In the genomic region with DNA sequence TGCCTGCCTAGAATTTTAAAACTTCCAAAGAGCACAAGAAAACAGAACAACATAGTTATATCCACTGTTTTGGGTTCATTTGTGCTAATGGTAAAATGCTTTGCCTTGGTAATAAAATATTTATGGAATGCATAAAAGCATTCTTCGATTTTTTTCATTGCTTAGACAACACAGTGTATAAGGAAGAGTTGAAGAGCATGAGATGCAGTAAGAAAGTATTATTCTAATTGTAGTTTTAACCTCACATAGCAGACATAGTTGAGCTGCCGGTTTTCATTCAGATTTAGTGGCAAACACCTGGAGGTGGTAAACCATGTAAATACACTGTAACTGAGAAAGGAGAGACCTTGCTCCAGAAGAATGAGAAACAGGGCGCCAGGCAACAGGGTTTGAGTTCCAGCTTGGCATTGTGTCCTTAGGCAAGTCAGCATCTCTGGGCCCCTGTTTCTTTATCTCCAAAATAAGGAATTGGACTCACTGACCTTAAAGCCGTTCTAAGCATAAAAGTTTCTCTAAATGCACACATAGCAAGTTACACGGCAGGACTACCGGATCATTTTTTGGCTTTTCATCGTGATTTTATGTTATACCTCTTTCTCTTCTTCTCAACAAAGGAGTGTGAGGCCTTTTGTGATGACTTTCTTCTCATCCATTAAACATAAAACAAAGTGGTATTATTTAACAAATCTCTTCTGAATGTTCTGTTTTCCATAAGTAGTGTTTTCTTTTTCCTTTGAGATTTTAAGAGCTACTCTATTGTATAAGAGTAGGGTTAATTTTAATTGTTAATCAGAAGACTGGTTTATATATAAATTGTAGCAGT, we compare ENCODE assay signal across 9 cellular contexts. TPM values are rescaled to one million over a fixed set of nuclear protein-coding genes. Genes with fewer than 3 reads are reported as not detected.
DNase-seq lines count a peak whose midpoint lies in the region; ATAC-seq and TF ChIP-seq lines count a peak whose summit lies in the region.
"Had no signal": no experiment of that assay in that cellular context is flagged by ENCODE, and none has a peak within 500 bp of the region (broad histone marks: within the 10 kb centered on the region; RNA-seq: fewer than 3 reads in every experiment).

No MANE protein-coding gene starts in this region.

- H3K27ac Mint-ChIP-seq in CD4-positive, alpha-beta memory T cell = peak overlapping the region in 5 of 7 donors; percentile 62 to 91 (median 82)
- H3K27ac Mint-ChIP-seq in effector memory CD8-positive, alpha-beta T cell = peak overlapping the region; percentile 60 to 88
- H3K27ac Mint-ChIP-seq in nephron = peak overlapping the region; percentile 20 to 77 (median 55)

- CTCF ChIA-PET in CD4-positive, alpha-beta memory T cell (lab: Charles Lee; ENCODE audit: partially characterized antibody) = interaction anchor here (1.2 to 3.3 kb wide), 3 partner anchors 9 to 262 kb away, joined by 3 to 27 read pairs (median 4); partner anchors contain the start of gene WDPCP

- H3K36me3 Mint-ChIP-seq in CD4-positive, alpha-beta memory T cell = peaks cover 9 to 13% of the 10 kb centered on the region in 2 donors
- H3K36me3 Mint-ChIP-seq in effector memory CD8-positive, alpha-beta T cell (ENCODE audit: insufficient read depth) = peaks cover 5% of the 10 kb centered on the region
- peaks cover 9% of the 10 kb centered on the region for H3K36me3 Mint-ChIP-seq in nephron (ENCODE audit: low read depth)

- no peak for TF ChIP-seq CTCF in nephron (IDR thresholded peaks at IDR 0.05; ENCODE audit: unreplicated experiment in 3 of 3)

- H3K27ac ChIP-seq in CD4-positive, alpha-beta memory T cell (ENCODE audit: low read depth, low read length) = no peak overlapping the region
- H3K27ac ChIP-seq in KOPT-K1 (ENCODE audit: low read depth, low read length, poor library complexity, severe bottlenecking) = peak overlapping the region; percentile 100

- no peaks in the 10 kb centered on the region for H3K27me3 Mint-ChIP-seq in CD4-positive, alpha-beta memory T cell
- H3K27me3 Mint-ChIP-seq in effector memory CD8-positive, alpha-beta T cell = no peaks in the 10 kb centered on the region
- no peaks in the 10 kb centered on the region for H3K27me3 Mint-ChIP-seq in nephron (ENCODE audit: low read depth)

- no peak for DNase-seq in CD4-positive, alpha-beta memory T cell
- DNase-seq in effector memory CD8-positive, alpha-beta T cell = no peak
- DNase-seq in cerebellum (ENCODE audit: low spot score) = no peak
- DNase-seq in sciatic nerve (ENCODE audit: low spot score) = no peak
- DNase-seq in GM19238 (ENCODE audit: insufficient read length, low spot score) = no peak
- DNase-seq in NCI-H510A (lab: John Stamatoyannopoulos, UW) = no peak

- POLR2A ChIA-PET in CD4-positive, alpha-beta memory T cell (lab: Charles Lee; ENCODE audit: partially characterized antibody) = interaction anchor here (2.2 kb wide), 1 partner anchor 8 kb away, joined by 18 read pairs; the partner anchor contains the start of gene UGP2

- peaks cover 60 to 94% (median 75%) of the 10 kb centered on the region in 4 donors for H3K4me1 Mint-ChIP-seq in CD4-positive, alpha-beta memory T cell
- H3K4me1 Mint-ChIP-seq in effector memory CD8-positive, alpha-beta T cell (ENCODE audit: low read depth in 2 of 2) = peaks cover 41 to 78% of the 10 kb centered on the region in 2 donors
- H3K4me1 Mint-ChIP-seq in nephron = peaks cover 67% of the 10 kb centered on the region

- H3K36me3 ChIP-seq in CD4-positive, alpha-beta memory T cell (ENCODE audit: insufficient read depth, low read length) = no peaks in the 10 kb centered on the region
- H3K36me3 ChIP-seq in KOPT-K1 (ENCODE audit: insufficient read depth, low read length) = peaks cover 25% of the 10 kb centered on the region

- no peaks in the 10 kb centered on the region for H3K9me3 ChIP-seq in CD4-positive, alpha-beta memory T cell (ENCODE audit: control insufficient read depth in 1 of 2, low read length in 2 of 2)
- H3K9me3 ChIP-seq in KOPT-K1 (ENCODE audit: insufficient read depth, low read length, poor library complexity, severe bottlenecking) = no peaks in the 10 kb centered on the region

- peaks cover 74% of the 10 kb centered on the region for H3K4me1 ChIP-seq in CD4-positive, alpha-beta memory T cell (ENCODE audit: insufficient read depth, low read length)

- H3K9me3 Mint-ChIP-seq in CD4-positive, alpha-beta memory T cell = peaks cover 0 to 3% (median 0%) of the 10 kb centered on the region in 8 donors
- H3K9me3 Mint-ChIP-seq in effector memory CD8-positive, alpha-beta T cell = peaks cover 0 to 1% of the 10 kb centered on the region in 2 donors
- no peaks in the 10 kb centered on the region for H3K9me3 Mint-ChIP-seq in nephron

- H3K4me3 Mint-ChIP-seq in CD4-positive, alpha-beta memory T cell = peak overlapping the region in 4 of 8 donors; percentile 1 to 67 (median 28)
- peak overlapping the region in 1 of 2 donors; percentile 7 for H3K4me3 Mint-ChIP-seq in effector memory CD8-positive, alpha-beta T cell
- no peak overlapping the region for H3K4me3 Mint-ChIP-seq in nephron

- no peak for ATAC-seq in effector memory CD8-positive, alpha-beta T cell (replicated peaks)
- no peak for ATAC-seq in sciatic nerve

- intact Hi-C loops in CD4-positive, alpha-beta memory T cell (cut with micrococcal nuclease) = no loop called here
- intact Hi-C loops in sciatic nerve (cut with DNase I) = no loop called here

- H3K4me3 ChIP-seq in CD4-positive, alpha-beta memory T cell (ENCODE audit: low read length in 2 of 2) = no peak overlapping the region
- H3K4me3 ChIP-seq: lung had no signal

- H3K27me3 ChIP-seq in CD4-positive, alpha-beta memory T cell (ENCODE audit: insufficient read depth, low read length) = no peaks in the 10 kb centered on the region

RNA-seq across cellular contexts. Expression of gene UGP2, which starts 7.9 kb away (rescaled TPM):
- total RNA-seq in CD4-positive, alpha-beta memory T cell = 10 to 100 TPM; 77.6 to 92.7 TPM
- polyA plus RNA-seq in CD4-positive, alpha-beta memory T cell = 100 to 1,000 TPM; 137 to 224 TPM
- total RNA-seq in cerebellum = 52.9 TPM
- 121 TPM for total RNA-seq in sciatic nerve
